In the genomic region with DNA sequence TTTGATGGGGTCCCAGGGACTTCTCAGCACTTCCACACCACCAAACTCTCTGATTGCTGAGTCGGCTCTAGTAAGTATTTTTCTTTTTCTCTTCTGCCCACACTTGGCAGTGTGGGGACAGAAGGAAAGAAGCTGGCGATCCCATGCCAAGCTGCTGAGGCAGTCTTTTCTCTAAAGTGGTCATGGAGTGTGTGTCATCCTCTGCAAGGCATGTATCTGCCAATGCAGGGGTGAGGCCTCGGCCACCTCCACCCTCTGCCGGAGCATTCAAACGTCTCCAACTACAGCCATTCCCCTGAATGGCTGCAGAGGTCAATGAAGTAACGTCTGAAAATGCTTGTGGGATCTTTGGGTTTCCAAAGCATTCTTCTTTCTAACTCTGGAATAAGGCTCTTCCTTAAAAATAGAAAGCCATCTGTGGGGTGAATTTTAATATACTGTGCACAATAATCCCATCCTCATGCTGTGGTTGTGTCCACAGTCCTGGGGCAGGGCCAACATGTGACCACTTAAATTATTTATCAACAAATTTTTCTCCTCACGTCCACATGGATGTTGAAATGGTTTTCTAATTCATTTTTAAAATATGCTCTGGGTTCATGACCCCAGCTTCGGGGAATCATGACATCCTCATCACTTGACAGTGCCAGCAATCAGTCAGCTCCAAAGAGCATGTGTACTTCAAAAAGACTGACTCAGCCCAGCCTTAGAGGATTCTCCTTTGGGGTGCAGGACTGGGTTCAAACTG, we compare ENCODE assay signal across 10 cellular contexts.
DNase-seq lines count a peak whose midpoint lies in the region; ATAC-seq, FAIRE-seq and TF ChIP-seq lines count a peak whose summit lies in the region.
"Had no signal": no experiment of that assay in that cellular context is flagged by ENCODE, and none has a peak within 500 bp of the region (broad histone marks: within the 10 kb centered on the region; RNA-seq: fewer than 3 reads in every experiment).

No MANE protein-coding gene starts in this region.

- FAIRE-seq in H54 (lab: Jason Lieb, UNC), result peak; percentile 87

- ATAC-seq in left ventricle myocardium superior (peak; percentile 74), GM19324 (IDR thresholded peaks at IDR 0.05; ENCODE audit: low FRiP score, unreplicated experiment) (no peak)
- ATAC-seq in stimulated activated effector memory CD8-positive, alpha-beta T cell treated with anti-CD3 and anti-CD28 coated beads, Interleukin-12 subunit alpha, Interleukin-12 subunit beta, amount 100 ng/mL, for 72 hours, result no peak

- peaks cover 68% of the 10 kb centered on the region for H3K4me1 Mint-ChIP-seq in stimulated activated effector memory CD8-positive, alpha-beta T cell treated with anti-CD3 and anti-CD28 coated beads, Interleukin-12 subunit alpha, Interleukin-12 subunit beta, amount 100 ng/mL, for 72 hours

- H3K4me3 Mint-ChIP-seq in stimulated activated effector memory CD8-positive, alpha-beta T cell treated with anti-CD3 and anti-CD28 coated beads, Interleukin-12 subunit alpha, Interleukin-12 subunit beta, amount 100 ng/mL, for 72 hours, result no peak overlapping the region

- H3K36me3 Mint-ChIP-seq in stimulated activated effector memory CD8-positive, alpha-beta T cell treated with anti-CD3 and anti-CD28 coated beads, Interleukin-12 subunit alpha, Interleukin-12 subunit beta, amount 100 ng/mL, for 72 hours, result peaks cover 6% of the 10 kb centered on the region

- TF ChIP-seq POLR2A in H54 (IDR thresholded peaks at IDR 0.05; ENCODE audit: low read depth, low read length), result no peak

- no peaks in the 10 kb centered on the region for H3K27me3 ChIP-seq in adipocyte (replicated peaks; ENCODE audit: control insufficient read depth, insufficient read depth, low read length)
- H3K27me3 ChIP-seq in MM.1S (replicated peaks; ENCODE audit: insufficient read depth, low read length), result no peaks in the 10 kb centered on the region

- intact Hi-C loops in left ventricle myocardium superior (cut with micrococcal nuclease), result no loop called here

- peak; percentile 65 for DNase-seq in H54 (ENCODE audit: insufficient read length, low spot score)
- peak; percentile 83 for DNase-seq in adipocyte (ENCODE audit: low read depth)
- peak; percentile 55 for DNase-seq in left ventricle myocardium superior
- DNase-seq in stimulated activated effector memory CD8-positive, alpha-beta T cell treated with anti-CD3 and anti-CD28 coated beads, Interleukin-12 subunit alpha, Interleukin-12 subunit beta, amount 100 ng/mL, for 72 hours (ENCODE audit: low spot score in 2 of 2), result no peak
- no peak for DNase-seq in MM.1S
- no peak for DNase-seq in NCI-H128 (lab: John Stamatoyannopoulos, UW; ENCODE audit: unreplicated experiment)
- DNase-seq: activated effector memory CD4-positive, alpha-beta T cell treated with anti-CD3 and anti-CD28 coated beads, Interleukin-2, amount 50 U/mL, for 16 hours; NCI-H1417; substantia nigra had no signal

- H3K9me3 ChIP-seq in adipocyte (ENCODE audit: control insufficient read depth, low read length) (no peaks in the 10 kb centered on the region), MM.1S (replicated peaks; ENCODE audit: insufficient read depth, low read length) (no peaks in the 10 kb centered on the region)

- peak overlapping the region; percentile 67 for H3K4me3 ChIP-seq in adipocyte (ENCODE audit: low read length)
- H3K4me3 ChIP-seq in MM.1S (ENCODE audit: low read length), result no peak overlapping the region

- no peaks in the 10 kb centered on the region for H3K9me2 ChIP-seq in MM.1S (replicated peaks; ENCODE audit: insufficient read depth, low read length)

- no peak overlapping the region for H2AFZ ChIP-seq in MM.1S (ENCODE audit: low read length)

- no peaks in the 10 kb centered on the region for H4K20me1 ChIP-seq in MM.1S (ENCODE audit: insufficient read depth, low read length)

- H3K4me1 ChIP-seq in adipocyte (ENCODE audit: control insufficient read depth, insufficient read depth, low read length) (peaks cover 32% of the 10 kb centered on the region), MM.1S (ENCODE audit: low read length) (no peaks in the 10 kb centered on the region)

- no peaks in the 10 kb centered on the region for H3K9me3 Mint-ChIP-seq in stimulated activated effector memory CD8-positive, alpha-beta T cell treated with anti-CD3 and anti-CD28 coated beads, Interleukin-12 subunit alpha, Interleukin-12 subunit beta, amount 100 ng/mL, for 72 hours

- no peaks in the 10 kb centered on the region for H3F3A ChIP-seq in MM.1S (ENCODE audit: insufficient read depth, low read length)

- TF ChIP-seq CTCF in MM.1S (IDR thresholded peaks at IDR 0.05; ENCODE audit: low read length), result no peak

- H3K27ac Mint-ChIP-seq in stimulated activated effector memory CD8-positive, alpha-beta T cell treated with anti-CD3 and anti-CD28 coated beads, Interleukin-12 subunit alpha, Interleukin-12 subunit beta, amount 100 ng/mL, for 72 hours, result peak overlapping the region; percentile 74

- no peak overlapping the region for H3K4me2 ChIP-seq in MM.1S (ENCODE audit: low read depth, low read length)

- no peaks in the 10 kb centered on the region for H3K36me3 ChIP-seq in adipocyte (ENCODE audit: control insufficient read depth, insufficient read depth, low read length, severe bottlenecking)
- H3K36me3 ChIP-seq in MM.1S (replicated peaks; ENCODE audit: insufficient read depth, low read length), result no peaks in the 10 kb centered on the region

- H3K9ac ChIP-seq in adipocyte (ENCODE audit: low read length), result peak overlapping the region; percentile 78
- no peak overlapping the region for H3K9ac ChIP-seq in MM.1S (ENCODE audit: low read length)

- H3K27ac ChIP-seq in MM.1S (ENCODE audit: low read length), result no peak overlapping the region

- no peaks in the 10 kb centered on the region for H3K79me2 ChIP-seq in MM.1S (ENCODE audit: low read length)

Comparison
In these comparisons a context has a peak if more than half of its experiments do, and no peak if none do; other contexts are left out.
1. DNase-seq: peak in H54 (single experiment), adipocyte (single experiment) and left ventricle myocardium superior (single experiment); none in stimulated activated effector memory CD8-positive, alpha-beta T cell treated with anti-CD3 and anti-CD28 coated beads, Interleukin-12 subunit alpha, Interleukin-12 subunit beta, amount 100 ng/mL, for 72 hours (0 of 2), MM.1S (single experiment) and NCI-H128 (single experiment).